ENCODE assay signal across 16 cellular contexts in the genomic region with DNA sequence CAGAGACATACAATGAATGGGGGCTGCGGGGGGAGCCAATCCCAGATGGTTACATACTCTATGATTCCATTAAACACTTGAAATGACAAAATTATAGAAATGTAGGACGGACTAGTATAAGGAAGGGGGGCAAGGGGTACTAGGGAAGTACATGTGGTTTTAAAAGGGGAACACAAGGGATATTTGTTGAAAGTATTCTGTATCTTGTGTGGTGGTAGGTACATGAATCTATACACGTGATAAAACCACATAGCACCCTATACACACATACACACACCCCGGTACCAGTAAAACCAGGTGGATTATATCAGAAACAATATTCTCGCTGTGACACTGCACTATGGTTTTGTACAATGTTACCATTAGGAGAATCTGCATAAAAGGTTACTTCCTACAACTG. TPM values are rescaled to one million over a fixed set of nuclear protein-coding genes. Genes with fewer than 3 reads are reported as not detected.
DNase-seq lines count a peak whose midpoint lies in the region; ATAC-seq and TF ChIP-seq lines count a peak whose summit lies in the region.
"Had no signal": no experiment of that assay in that cellular context is flagged by ENCODE, and none has a peak within 500 bp of the region (broad histone marks: within the 10 kb centered on the region; RNA-seq: fewer than 3 reads in every experiment).

No MANE protein-coding gene starts in this region.

- H3K27me3 Mint-ChIP-seq in T-helper 2 cell treated with Interferon-gamma antibody and Interleukin-4, amounts not matched to agents 5 μg/mL and 100 μg/mL, for 36 hours (ENCODE audit: low read depth) = no peaks in the 10 kb centered on the region
- no peaks in the 10 kb centered on the region for H3K27me3 Mint-ChIP-seq in activated naive CD4-positive, alpha-beta T cell treated with anti-CD3 and anti-CD28 coated beads, Interleukin-2, amount 50 U/mL, for 24 hours
- H3K27me3 Mint-ChIP-seq in activated naive CD8-positive, alpha-beta T cell treated with anti-CD3 and anti-CD28 coated beads for 36 hours = no peaks in the 10 kb centered on the region
- H3K27me3 Mint-ChIP-seq: B cell had no signal

- POLR2A ChIA-PET in GM10248 (lab: Yijun Ruan, JAX) = no interaction called here

- peaks cover 37% of the 10 kb centered on the region for H3K36me3 Mint-ChIP-seq in T-helper 2 cell treated with Interferon-gamma antibody and Interleukin-4, amounts not matched to agents 5 μg/mL and 100 μg/mL, for 36 hours (ENCODE audit: low read depth)
- H3K36me3 Mint-ChIP-seq in activated naive CD4-positive, alpha-beta T cell treated with anti-CD3 and anti-CD28 coated beads, Interleukin-2, amount 50 U/mL, for 24 hours = peaks cover 28% of the 10 kb centered on the region
- H3K36me3 Mint-ChIP-seq in activated naive CD4-positive, alpha-beta T cell treated with anti-CD3 and anti-CD28 coated beads, Interleukin-2, amount 50 U/mL, for 72 hours = peaks cover 12 to 42% of the 10 kb centered on the region in 2 donors
- H3K36me3 Mint-ChIP-seq in activated naive CD8-positive, alpha-beta T cell treated with anti-CD3 and anti-CD28 coated beads for 36 hours = peaks cover 56% of the 10 kb centered on the region

- peaks cover 40% of the 10 kb centered on the region for H3K4me1 Mint-ChIP-seq in T-helper 2 cell treated with Interferon-gamma antibody and Interleukin-4, amounts not matched to agents 5 μg/mL and 100 μg/mL, for 36 hours (ENCODE audit: low read depth)
- H3K4me1 Mint-ChIP-seq in activated naive CD4-positive, alpha-beta T cell treated with anti-CD3 and anti-CD28 coated beads, Interleukin-2, amount 50 U/mL, for 24 hours = peaks cover 58% of the 10 kb centered on the region
- H3K4me1 Mint-ChIP-seq in activated naive CD8-positive, alpha-beta T cell treated with anti-CD3 and anti-CD28 coated beads for 36 hours = peaks cover 47% of the 10 kb centered on the region

- CTCF ChIA-PET in GM10248 (lab: Yijun Ruan, JAX) = interaction anchor here (1.9 kb wide), 1 partner anchor 19 kb away, joined by 13 read pairs; no protein-coding TSS in a partner anchor

- peak overlapping the region; percentile 19 for H3K27ac Mint-ChIP-seq in T-helper 2 cell treated with Interferon-gamma antibody and Interleukin-4, amounts not matched to agents 5 μg/mL and 100 μg/mL, for 36 hours
- H3K27ac Mint-ChIP-seq in activated naive CD4-positive, alpha-beta T cell treated with anti-CD3 and anti-CD28 coated beads, Interleukin-2, amount 50 U/mL, for 24 hours = peak overlapping the region; percentile 96
- H3K27ac Mint-ChIP-seq in activated naive CD4-positive, alpha-beta T cell treated with anti-CD3 and anti-CD28 coated beads, Interleukin-2, amount 50 U/mL, for 72 hours = no peak overlapping the region
- H3K27ac Mint-ChIP-seq in activated naive CD8-positive, alpha-beta T cell treated with anti-CD3 and anti-CD28 coated beads for 36 hours = peak overlapping the region; percentile 96
- H3K27ac Mint-ChIP-seq: B cell, HFFc6 had no signal

- TF ChIP-seq CTCF in GM10248 (IDR thresholded peaks at IDR 0.05; ENCODE audit: control extremely low read depth, extremely low read depth, low read depth, missing control alignments) = no peak

- peaks cover 12% of the 10 kb centered on the region for H3K9me3 Mint-ChIP-seq in T-helper 2 cell treated with Interferon-gamma antibody and Interleukin-4, amounts not matched to agents 5 μg/mL and 100 μg/mL, for 36 hours
- peaks cover 7% of the 10 kb centered on the region for H3K9me3 Mint-ChIP-seq in activated naive CD4-positive, alpha-beta T cell treated with anti-CD3 and anti-CD28 coated beads, Interleukin-2, amount 50 U/mL, for 24 hours
- H3K9me3 Mint-ChIP-seq in activated naive CD4-positive, alpha-beta T cell treated with anti-CD3 and anti-CD28 coated beads, Interleukin-2, amount 50 U/mL, for 72 hours = peaks cover 8 to 15% of the 10 kb centered on the region in 2 donors
- peaks cover 15% of the 10 kb centered on the region for H3K9me3 Mint-ChIP-seq in activated naive CD8-positive, alpha-beta T cell treated with anti-CD3 and anti-CD28 coated beads for 36 hours

- no peak overlapping the region for H3K4me3 Mint-ChIP-seq in T-helper 2 cell treated with Interferon-gamma antibody and Interleukin-4, amounts not matched to agents 5 μg/mL and 100 μg/mL, for 36 hours
- H3K4me3 Mint-ChIP-seq in activated naive CD4-positive, alpha-beta T cell treated with anti-CD3 and anti-CD28 coated beads, Interleukin-2, amount 50 U/mL, for 24 hours = peak overlapping the region; percentile 34
- H3K4me3 Mint-ChIP-seq in activated naive CD8-positive, alpha-beta T cell treated with anti-CD3 and anti-CD28 coated beads for 36 hours = no peak overlapping the region
- H3K4me3 Mint-ChIP-seq: B cell, HFFc6 had no signal

- ATAC-seq in activated naive CD4-positive, alpha-beta T cell treated with anti-CD3 and anti-CD28 coated beads, Interleukin-2, amount 50 U/mL, for 72 hours = no peak

- DNase-seq in T-helper 2 cell treated with Interferon-gamma antibody and Interleukin-4, amounts not matched to agents 5 μg/mL and 100 μg/mL, for 36 hours (ENCODE audit: low spot score) = no peak
- no peak for DNase-seq in T-helper 2 cell
- no peak for DNase-seq in activated naive CD4-positive, alpha-beta T cell treated with anti-CD3 and anti-CD28 coated beads, Interleukin-2, amount 50 U/mL, for 72 hours (ENCODE audit: low spot score in 2 of 2)
- no peak for DNase-seq in activated naive CD8-positive, alpha-beta T cell treated with anti-CD3 and anti-CD28 coated beads for 36 hours
- no peak for DNase-seq in GM10248 (ENCODE audit: extremely low spot score)
- DNase-seq in pons (ENCODE audit: low spot score) = no peak
- no peak for DNase-seq in NCI-H510A treated with DMSO at 0.1 percent for 48 hours (lab: John Stamatoyannopoulos, UW)
- DNase-seq: HFFc6, KBM-7, NCI-H1417, NCI-H2029, NCI-H510A, PC-9, SJCRH30 had no signal

RNA-seq across cellular contexts. Expression of gene ASXL2, which starts 45.4 kb away (rescaled TPM):
- 10 to 100 TPM; 31.8 to 40.2 TPM for total RNA-seq in activated naive CD4-positive, alpha-beta T cell treated with anti-CD3 and anti-CD28 coated beads, Interleukin-2, amount 50 U/mL, for 72 hours
- total RNA-seq in activated naive CD8-positive, alpha-beta T cell treated with anti-CD3 and anti-CD28 coated beads for 36 hours = 10 to 100 TPM; 36.2 to 39.6 TPM

Comparison
In these comparisons a context has a peak if more than half of its experiments do, and no peak if none do; other contexts are left out.
1. H3K27ac Mint-ChIP-seq: peak in T-helper 2 cell treated with Interferon-gamma antibody and Interleukin-4, amounts not matched to agents 5 μg/mL and 100 μg/mL, for 36 hours (single experiment), activated naive CD4-positive, alpha-beta T cell treated with anti-CD3 and anti-CD28 coated beads, Interleukin-2, amount 50 U/mL, for 24 hours (single experiment) and activated naive CD8-positive, alpha-beta T cell treated with anti-CD3 and anti-CD28 coated beads for 36 hours (single experiment); none in activated naive CD4-positive, alpha-beta T cell treated with anti-CD3 and anti-CD28 coated beads, Interleukin-2, amount 50 U/mL, for 72 hours (0 of 2).